In genomic region chr2:44121899-44122298, GRCh38 we compare ENCODE assay signal across 31 cellular contexts.
"Had no signal": no experiment of that assay in that cellular context is flagged by ENCODE, and none has a peak within 500 bp of the region (broad histone marks: within the 10 kb centered on the region; RNA-seq: fewer than 3 reads in every experiment).

No MANE protein-coding gene starts in this region.

- H3K4me1 Mint-ChIP-seq: neural crest cell had no signal

- H3K4me2 ChIP-seq: smooth muscle cell had no signal

- H3K4me3 Mint-ChIP-seq: activated CD4-positive, alpha-beta memory T cell treated with anti-CD3 and anti-CD28 coated beads for 36 hours; activated T-helper 17 cell treated with anti-CD3 and anti-CD28 coated beads, Interleukin-2, amount 50 U/mL, for 72 hours; effector memory CD8-positive, alpha-beta T cell; immature natural killer cell; mesothelial cell of epicardium; naive B cell; neural crest cell; T-helper 17 cell; type B pancreatic cell had no signal

- H3K36me3 ChIP-seq: adrenal gland, heart left ventricle, pancreas, right atrium auricular region, vagina, WERI-Rb-1 had no signal

- H3K36me3 Mint-ChIP-seq: activated CD4-positive, alpha-beta memory T cell treated with anti-CD3 and anti-CD28 coated beads for 36 hours; activated naive CD4-positive, alpha-beta T cell treated with anti-CD3 and anti-CD28 coated beads, Interleukin-2, amount 50 U/mL, for 72 hours; immature natural killer cell; mesothelial cell of epicardium; naive B cell; type B pancreatic cell had no signal

- H3K4me3 ChIP-seq: adrenal gland, body of pancreas, coronary artery, heart left ventricle, pancreas, psoas muscle, right atrium auricular region, smooth muscle cell, vagina had no signal

- DNase-seq: activated CD4-positive, alpha-beta memory T cell treated with anti-CD3 and anti-CD28 coated beads for 36 hours; activated CD4-positive, alpha-beta T cell treated with anti-CD3 and anti-CD28 coated beads for 48 hours; activated CD8-positive, alpha-beta memory T cell treated with anti-CD3 and anti-CD28 coated beads, Interleukin-2, amount 50 U/mL, for 4 hours; activated gamma-delta T cell treated with Interleukin-2 at 50 U/mL for 16 hours; activated T-cell treated with anti-CD3 and anti-CD28 coated beads, Interleukin-2, amount 50 U/mL, for 1 hour; adrenal gland; aorta; body of pancreas; effector memory CD8-positive, alpha-beta T cell; heart left ventricle; immature natural killer cell; kidney; naive B cell; nucleus accumbens; pancreas; psoas muscle; stimulated activated CD4-positive, alpha-beta T cell treated with anti-CD3 and anti-CD28 coated beads, Interleukin-1b, Interleukin-23, amount 100 ng/mL, for 48 hours; stimulated activated naive CD4-positive, alpha-beta T cell; T-helper 17 cell; T1000; WERI-Rb-1 had no signal

- H3K27ac Mint-ChIP-seq: activated naive CD4-positive, alpha-beta T cell treated with anti-CD3 and anti-CD28 coated beads, Interleukin-2, amount 50 U/mL, for 72 hours; activated T-helper 17 cell treated with anti-CD3 and anti-CD28 coated beads, Interleukin-2, amount 50 U/mL, for 72 hours; effector memory CD8-positive, alpha-beta T cell; immature natural killer cell; mesothelial cell of epicardium; T-helper 17 cell; type B pancreatic cell had no signal

- FAIRE-seq: kidney, pancreas had no signal

- H3K4me1 ChIP-seq: body of pancreas, pancreas, right atrium auricular region had no signal

- H3K9me3 ChIP-seq: adrenal gland, body of pancreas, heart left ventricle, pancreas, psoas muscle, right atrium auricular region, vagina had no signal

- H3K27me3 Mint-ChIP-seq: naive B cell, type B pancreatic cell had no signal

- H3K27ac ChIP-seq: adrenal gland, body of pancreas, coronary artery, heart left ventricle, pancreas, psoas muscle, right atrium auricular region, vagina, WERI-Rb-1 had no signal

- H3K27me3 ChIP-seq: adrenal gland, body of pancreas, heart left ventricle, pancreas, right atrium auricular region, vagina had no signal

- H3K9me3 Mint-ChIP-seq: activated CD4-positive, alpha-beta memory T cell treated with anti-CD3 and anti-CD28 coated beads for 36 hours; activated naive CD4-positive, alpha-beta T cell treated with anti-CD3 and anti-CD28 coated beads, Interleukin-2, amount 50 U/mL, for 72 hours; activated T-helper 17 cell treated with anti-CD3 and anti-CD28 coated beads, Interleukin-2, amount 50 U/mL, for 72 hours; effector memory CD8-positive, alpha-beta T cell; immature natural killer cell; mesothelial cell of epicardium; neural crest cell; type B pancreatic cell had no signal

- ATAC-seq: activated CD4-positive, CD25-positive, alpha-beta regulatory T cell treated with anti-CD3 and anti-CD28 coated beads, Interleukin-2, amount 50 U/mL, for 24 hours; activated naive CD4-positive, alpha-beta T cell treated with anti-CD3 and anti-CD28 coated beads, Interleukin-2, amount 50 U/mL, for 72 hours; activated T-helper 17 cell treated with anti-CD3 and anti-CD28 coated beads, Interleukin-2, amount 50 U/mL, for 72 hours; body of pancreas; effector memory CD8-positive, alpha-beta T cell; heart left ventricle; pancreas; psoas muscle; T-helper 17 cell had no signal
